ENCODE assay signal across 11 cellular contexts in genomic region chr1:202656951-202657646, GRCh38. TPM values are rescaled to one million over a fixed set of nuclear protein-coding genes. Genes with fewer than 3 reads are reported as not detected.
DNase-seq lines count a peak whose midpoint lies in the region; ATAC-seq lines count a peak whose summit lies in the region.
"Had no signal": no experiment of that assay in that cellular context is flagged by ENCODE, and none has a peak within 500 bp of the region (broad histone marks: within the 10 kb centered on the region; RNA-seq: fewer than 3 reads in every experiment).

No MANE protein-coding gene starts in this region.

- H2BK120ac ChIP-seq in mesenchymal stem cell (ENCODE audit: low read depth, low read length), result no peak overlapping the region

- peaks cover 3% of the 10 kb centered on the region for H3K4me1 ChIP-seq in mesenchymal stem cell (ENCODE audit: control insufficient read depth, insufficient read depth, low read depth, low read length)

- H3K27ac ChIP-seq in mesenchymal stem cell (ENCODE audit: low read length, poor library complexity, severe bottlenecking), result no peak overlapping the region

- no peak overlapping the region for H2AFZ ChIP-seq in mesenchymal stem cell (ENCODE audit: low read depth, low read length)

- no peak overlapping the region for H2BK12ac ChIP-seq in mesenchymal stem cell (ENCODE audit: low read length in 2 of 2)

- no peak overlapping the region for H2AK5ac ChIP-seq in mesenchymal stem cell (ENCODE audit: low read length, severe bottlenecking)

- no peak overlapping the region for H2BK15ac ChIP-seq in mesenchymal stem cell (ENCODE audit: low read depth, poor library complexity, severe bottlenecking)

- no peak overlapping the region for H3K4me2 ChIP-seq in mesenchymal stem cell (ENCODE audit: low read length, poor library complexity, severe bottlenecking)

- 66% methylated on average over 4 of the region's 7 CpGs for WGBS in mesenchymal stem cell

- DNase-seq in ELR (ENCODE audit: low read depth), result peak; percentile 67
- DNase-seq in M059J (ENCODE audit: low read depth), result peak; percentile 41
- peak; percentile 82 for DNase-seq in cerebellar cortex (ENCODE audit: low spot score)
- peak; percentile 61 for DNase-seq in mesenchymal stem cell
- no peak for DNase-seq in NCI-H2227 treated with DMSO at 0.1 percent for 48 hours (lab: John Stamatoyannopoulos, UW)
- DNase-seq: head of caudate nucleus, NCI-H69 had no signal

- H3K4me3 ChIP-seq in mesenchymal stem cell (ENCODE audit: insufficient read depth in 1 of 2, low read depth in 1 of 2, low read length in 2 of 2), result no peak overlapping the region

- no peak for ATAC-seq in GM18873 (IDR thresholded peaks at IDR 0.05; ENCODE audit: low FRiP score, unreplicated experiment)
- ATAC-seq in GM18520 (IDR thresholded peaks at IDR 0.05; ENCODE audit: unreplicated experiment), result no peak
- ATAC-seq in HG03432 (IDR thresholded peaks at IDR 0.05; ENCODE audit: unreplicated experiment), result no peak

- no peaks in the 10 kb centered on the region for H3K36me3 ChIP-seq in mesenchymal stem cell (ENCODE audit: control insufficient read depth in 1 of 2, insufficient read depth in 2 of 2, low read depth in 1 of 2, low read length in 2 of 2)

- H2BK5ac ChIP-seq in mesenchymal stem cell (ENCODE audit: low read depth, low read length, poor library complexity, severe bottlenecking), result no peak overlapping the region

- peaks cover 86 to 98% of the 10 kb centered on the region in 2 experiments for H3K27me3 ChIP-seq in mesenchymal stem cell (ENCODE audit: control insufficient read depth in 1 of 2, insufficient read depth in 1 of 2, low read length in 2 of 2)

- no peak overlapping the region for H4K91ac ChIP-seq in mesenchymal stem cell (ENCODE audit: low read length)

- H3K79me1 ChIP-seq in mesenchymal stem cell (replicated peaks; ENCODE audit: low read length, poor library complexity, severe bottlenecking), result no peaks in the 10 kb centered on the region

- H3K23ac ChIP-seq in mesenchymal stem cell (ENCODE audit: low read length in 2 of 2), result no peak overlapping the region

- H3K4ac ChIP-seq in mesenchymal stem cell (ENCODE audit: low read depth in 1 of 2, low read length in 2 of 2), result no peak overlapping the region

- H3K18ac ChIP-seq in mesenchymal stem cell (ENCODE audit: low read depth in 1 of 2, low read length in 2 of 2), result no peak overlapping the region

- no peaks in the 10 kb centered on the region for H3K9me3 ChIP-seq in mesenchymal stem cell (ENCODE audit: control insufficient read depth, low read length)

- H3K14ac ChIP-seq in mesenchymal stem cell (ENCODE audit: low read length in 2 of 2), result no peak overlapping the region

- H4K8ac ChIP-seq in mesenchymal stem cell (ENCODE audit: low read length), result no peak overlapping the region

- no peak overlapping the region for H3K9ac ChIP-seq in mesenchymal stem cell (ENCODE audit: low read length)

RNA-seq across cellular contexts. Expression of gene SYT2, which starts 53.2 kb away (rescaled TPM):
- total RNA-seq in M059J (2014; rRNA removed; shearing (Covaris generic)), result not detected in 2 replicates
- polyA plus RNA-seq in mesenchymal stem cell (2013, experiment 1 of 2), result under 0.01 TPM
- not detected for polyA plus RNA-seq in mesenchymal stem cell (2013, experiment 2 of 2)
- total RNA-seq: pulmonary artery endothelial cell had no signal
